Comparison of ENCODE assay signal across 14 cellular contexts in the genomic region with DNA sequence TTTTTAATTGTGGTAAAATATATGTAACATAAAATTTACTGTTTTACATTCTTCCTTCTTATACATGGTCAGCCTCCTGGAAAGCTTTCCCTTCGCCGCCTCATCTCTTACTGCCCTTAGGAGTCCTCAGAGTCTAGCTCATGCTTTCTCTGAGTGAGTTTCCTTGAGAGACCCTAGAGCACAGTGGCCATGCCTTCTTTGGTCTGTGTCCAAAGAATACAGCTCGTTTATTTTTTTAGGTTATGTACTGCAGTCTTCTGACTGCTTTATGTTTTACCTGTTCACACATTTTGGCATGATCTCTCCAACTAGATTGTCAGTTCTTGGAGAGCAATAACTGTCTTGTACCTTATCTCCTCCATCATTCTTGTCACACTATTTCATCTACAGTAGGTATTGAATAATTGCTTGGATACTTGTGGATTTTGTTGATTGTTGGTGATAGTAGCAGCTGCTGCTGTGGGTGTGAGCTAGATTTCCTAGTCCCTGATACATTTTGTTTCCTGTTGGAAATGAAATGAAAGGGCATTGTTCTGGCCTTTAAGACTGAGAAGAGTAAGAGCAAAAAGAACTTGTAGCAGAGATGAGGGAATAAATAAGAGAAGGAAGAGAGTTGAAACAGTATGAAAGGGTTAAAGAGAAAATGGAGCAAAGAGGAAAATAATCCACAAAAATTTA. TPM values are rescaled to one million over a fixed set of nuclear protein-coding genes. Genes with fewer than 3 reads are reported as not detected.
DNase-seq lines count a peak whose midpoint lies in the region; ATAC-seq and TF ChIP-seq lines count a peak whose summit lies in the region.
"Had no signal": no experiment of that assay in that cellular context is flagged by ENCODE, and none has a peak within 500 bp of the region (broad histone marks: within the 10 kb centered on the region; RNA-seq: fewer than 3 reads in every experiment).

No MANE protein-coding gene starts in this region.

- H3K4me3 ChIP-seq in OCI-LY3 (ENCODE audit: low read length) (no peak overlapping the region), spleen (no peak overlapping the region)

- no peak overlapping the region for H3K9ac ChIP-seq in OCI-LY3 (ENCODE audit: low read length)

- H3K27ac ChIP-seq in OCI-LY3 (ENCODE audit: low read length) (0 out of 2 replicates have a peak overlapping the region, but pooled peaks have one; percentile 7), spleen (peak overlapping the region in 5 of 8 donors; percentile 2 to 12 (median 3))

- H3K4me3 Mint-ChIP-seq in activated naive CD4-positive, alpha-beta T cell treated with anti-CD3 and anti-CD28 coated beads, Interleukin-2, amount 10 ng/mL, durations not matched to agents 7 days and 5 days = no peak overlapping the region
- H3K4me3 Mint-ChIP-seq in chondrocyte (ENCODE audit: unreplicated experiment) = no peak overlapping the region

- no peak for TF ChIP-seq POLR2A in spleen (IDR thresholded peaks at IDR 0.05)

- H3K4me1 Mint-ChIP-seq in activated naive CD4-positive, alpha-beta T cell treated with anti-CD3 and anti-CD28 coated beads, Interleukin-2, amount 10 ng/mL, durations not matched to agents 7 days and 5 days = peaks cover 67% of the 10 kb centered on the region
- H3K4me1 Mint-ChIP-seq in chondrocyte (ENCODE audit: low read depth) = peaks cover 53% of the 10 kb centered on the region

- CTCF ChIA-PET in activated naive CD4-positive, alpha-beta T cell treated with anti-CD3 and anti-CD28 coated beads, Interleukin-2, amount 10 ng/mL, durations not matched to agents 7 days and 5 days (lab: Charles Lee) = interaction anchor here (0.5 to 2.5 kb wide), 5 partner anchors 11 to 58 kb away, joined by 3 to 10 read pairs (median 3); partner anchors contain the start of gene ARIH2

- in situ Hi-C loops in G401 (cut with HindIII; ENCODE audit: low sequenced_read_pairs) = no loop called here

- peak overlapping the region; percentile 1 for H3K27ac Mint-ChIP-seq in activated naive CD4-positive, alpha-beta T cell treated with anti-CD3 and anti-CD28 coated beads, Interleukin-2, amount 10 ng/mL, durations not matched to agents 7 days and 5 days
- peak overlapping the region; percentile 85 for H3K27ac Mint-ChIP-seq in chondrocyte (ENCODE audit: unreplicated experiment)

- H3K36me3 ChIP-seq in OCI-LY3 (replicated peaks; ENCODE audit: low read depth, low read length) (peaks cover 58% of the 10 kb centered on the region), spleen (peaks cover 0 to 100% (median 35%) of the 10 kb centered on the region in 6 donors)

- H3K9me3 Mint-ChIP-seq in activated naive CD4-positive, alpha-beta T cell treated with anti-CD3 and anti-CD28 coated beads, Interleukin-2, amount 10 ng/mL, durations not matched to agents 7 days and 5 days = no peaks in the 10 kb centered on the region
- no peaks in the 10 kb centered on the region for H3K9me3 Mint-ChIP-seq in chondrocyte (ENCODE audit: low read depth)

- H3K79me2 ChIP-seq in OCI-LY3 (ENCODE audit: low read length) = peaks cover 100% of the 10 kb centered on the region

- no peak for TF ChIP-seq CTCF in OCI-LY3 (IDR thresholded peaks at IDR 0.05; ENCODE audit: low read depth, low read length)
- TF ChIP-seq CTCF in chondrocyte (IDR thresholded peaks at IDR 0.05) = no peak
- no peak for TF ChIP-seq CTCF in spleen (IDR thresholded peaks at IDR 0.05 in 8 of 11, conservative IDR thresholded peaks at IDR 0.05 in 3 of 11)
- no peak for TF ChIP-seq CTCF in omental fat pad (IDR thresholded peaks at IDR 0.05)

- H4K20me1 ChIP-seq in OCI-LY3 (ENCODE audit: insufficient read depth, low read length) = peaks cover 46% of the 10 kb centered on the region

- intact Hi-C loops in spleen (cut with DNase I; ENCODE audit: low total_unique reads) = no loop called here

- H3K27me3 ChIP-seq in OCI-LY3 (ENCODE audit: low read depth, low read length) (no peaks in the 10 kb centered on the region), spleen (replicated peaks in 1 of 7) (no peaks in the 10 kb centered on the region)

- no peak for DNase-seq in activated naive CD4-positive, alpha-beta T cell treated with anti-CD3 and anti-CD28 coated beads, Interleukin-2, amount 10 ng/mL, durations not matched to agents 7 days and 5 days
- no peak for DNase-seq in activated naive CD4-positive, alpha-beta T cell (lab: John Stamatoyannopoulos, UW)
- DNase-seq in chondrocyte (ENCODE audit: low spot score) (no peak), spleen (no peak), omental fat pad (ENCODE audit: low spot score) (no peak), pons (ENCODE audit: low spot score) (no peak), G401 (ENCODE audit: low spot score) (no peak)
- DNase-seq: hypothalamus; mesendoderm; NCI-H1048; PC-3; stimulated activated CD4-positive, alpha-beta T cell treated with anti-CD3 and anti-CD28 coated beads, Interleukin-2, amount 100 ng/mL, for 48 hours; stimulated activated naive CD4-positive, alpha-beta T cell had no signal

- peaks cover 61% of the 10 kb centered on the region for H3K36me3 Mint-ChIP-seq in activated naive CD4-positive, alpha-beta T cell treated with anti-CD3 and anti-CD28 coated beads, Interleukin-2, amount 10 ng/mL, durations not matched to agents 7 days and 5 days
- peaks cover 16% of the 10 kb centered on the region for H3K36me3 Mint-ChIP-seq in chondrocyte (ENCODE audit: low read depth)

- ATAC-seq in omental fat pad (ENCODE audit: low FRiP score) = no peak

- WGBS in spleen, 5 donors = 67 to 78% (median 76%) methylated on average over 3 of the region's 3 CpGs

- H2AFZ ChIP-seq in OCI-LY3 (ENCODE audit: low read depth, low read length) = no peak overlapping the region

- no peak overlapping the region for H3K4me2 ChIP-seq in OCI-LY3 (ENCODE audit: low read length)

- peaks cover 31% of the 10 kb centered on the region for H3K4me1 ChIP-seq in OCI-LY3 (ENCODE audit: low read length)
- H3K4me1 ChIP-seq in spleen = peaks cover 33 to 85% (median 63%) of the 10 kb centered on the region in 6 donors

- H3K9me3 ChIP-seq in OCI-LY3 (ENCODE audit: insufficient read depth, low read length) (no peaks in the 10 kb centered on the region), spleen (no peaks in the 10 kb centered on the region)

- H3K27me3 Mint-ChIP-seq in activated naive CD4-positive, alpha-beta T cell treated with anti-CD3 and anti-CD28 coated beads, Interleukin-2, amount 10 ng/mL, durations not matched to agents 7 days and 5 days = no peaks in the 10 kb centered on the region
- H3K27me3 Mint-ChIP-seq in chondrocyte (ENCODE audit: low read depth) = no peaks in the 10 kb centered on the region

RNA-seq across cellular contexts. Expression of gene ARIH2, which starts 10.9 kb away (rescaled TPM):
- 61.7 to 69.9 TPM (median 69.2 TPM) in 3 replicates for total RNA-seq in chondrocyte
- 100 to 1,000 TPM in 4 of 7 donors, 10 to 100 TPM in 3; 92.3 to 112 (median 101) TPM for total RNA-seq in spleen
- polyA plus RNA-seq in spleen = 10 to 100 TPM; 25.2 to 53.3 (median 32.3) TPM
- 100 to 1,000 TPM in 2 of 4 donors, 10 to 100 TPM in 2; 80.4 to 122 (median 97.8) TPM for total RNA-seq in omental fat pad
- 165 and 178 TPM in 2 replicates for total RNA-seq in G401 (2014; rRNA removed; shearing (Covaris generic))

RNA-seq across cellular contexts. Expression of gene SLC25A20, which starts 30.8 kb away (rescaled TPM):
- total RNA-seq in chondrocyte (21.7 to 28.1 TPM (median 23.7 TPM) in 3 replicates), spleen (10 to 100 TPM; 13.0 to 51.2 (median 26.8) TPM), omental fat pad (10 to 100 TPM; 34.0 to 57.8 (median 40.6) TPM)
- polyA plus RNA-seq in spleen = 10 to 100 TPM; 16.1 to 31.7 (median 17.0) TPM
- total RNA-seq in G401 (2014; rRNA removed; shearing (Covaris generic)) = 16.0 and 30.1 TPM in 2 replicates
